In genomic region chr7:112790651-112790973, GRCh38 we compare ENCODE assay signal across 8 cellular contexts. TPM values are rescaled to one million over a fixed set of nuclear protein-coding genes. Genes with fewer than 3 reads are reported as not detected.
DNase-seq lines count a peak whose midpoint lies in the region; ATAC-seq and TF ChIP-seq lines count a peak whose summit lies in the region.

No MANE protein-coding gene starts in this region.

- H3K36me3 ChIP-seq in iPS-18a (ENCODE audit: control insufficient read depth, low read depth, low read length) = no peaks in the 10 kb centered on the region

- H3K4me3 Mint-ChIP-seq in CD4-positive, alpha-beta T cell = peak overlapping the region; percentile 92
- H3K4me3 Mint-ChIP-seq in activated T-helper 1 cell treated with anti-CD3 and anti-CD28 coated beads, Interleukin-12 subunit alpha, Interleukin-12 subunit beta, Interleukin-2, Interleukin-4 antibody, amounts not matched to agents 30 ng/mL and 10 ng/mL and 1 ng/mL, durations not matched to agents 14 hours and 24 hours and 36 hours = peak overlapping the region; percentile 96

- peak overlapping the region; percentile 91 for H3K9ac ChIP-seq in iPS-18a (ENCODE audit: low read length)

- peaks cover 31% of the 10 kb centered on the region for H3K36me3 Mint-ChIP-seq in CD4-positive, alpha-beta T cell (ENCODE audit: low read depth)
- peaks cover 12% of the 10 kb centered on the region for H3K36me3 Mint-ChIP-seq in activated T-helper 1 cell treated with anti-CD3 and anti-CD28 coated beads, Interleukin-12 subunit alpha, Interleukin-12 subunit beta, Interleukin-2, Interleukin-4 antibody, amounts not matched to agents 30 ng/mL and 10 ng/mL and 1 ng/mL, durations not matched to agents 14 hours and 24 hours and 36 hours (ENCODE audit: low read depth)

- H3K4me1 Mint-ChIP-seq in CD4-positive, alpha-beta T cell (ENCODE audit: low read depth) = peaks cover 43% of the 10 kb centered on the region
- peaks cover 42% of the 10 kb centered on the region for H3K4me1 Mint-ChIP-seq in activated T-helper 1 cell treated with anti-CD3 and anti-CD28 coated beads, Interleukin-12 subunit alpha, Interleukin-12 subunit beta, Interleukin-2, Interleukin-4 antibody, amounts not matched to agents 30 ng/mL and 10 ng/mL and 1 ng/mL, durations not matched to agents 14 hours and 24 hours and 36 hours (ENCODE audit: low read depth)

- CTCF ChIA-PET in CD4-positive, alpha-beta T cell (lab: Charles Lee) = no interaction called here

- intact Hi-C loops in CD4-positive, alpha-beta T cell (cut with DNase I, micrococcal nuclease) = loop anchor here (2.0 to 10.0 kb wide), 3 partner anchors 148 to 343 kb away; partner anchors contain the start of gene IFRD1 (in 1 of the 2)
- intact Hi-C loops in activated T-helper 1 cell treated with anti-CD3 and anti-CD28 coated beads, Interleukin-12 subunit alpha, Interleukin-12 subunit beta, Interleukin-2, Interleukin-4 antibody, amounts not matched to agents 30 ng/mL and 10 ng/mL and 1 ng/mL, durations not matched to agents 14 hours and 24 hours and 36 hours (cut with micrococcal nuclease) = loop anchor here (1.0 to 10.0 kb wide), 6 partner anchors 77 to 583 kb away; partner anchors contain the start of genes DOCK4, IFRD1 and ZNF277

- peak overlapping the region; percentile 15 for H3K27ac ChIP-seq in CD4-positive, alpha-beta T cell (ENCODE audit: low read depth, low read length)
- H3K27ac ChIP-seq in iPS-18a (ENCODE audit: low read length) (no peak overlapping the region), substantia nigra (ENCODE audit: low read depth, low read length, poor library complexity, severe bottlenecking) (peak overlapping the region; percentile 66)

- no peak for DNase-seq in CD4-positive, alpha-beta T cell
- no peak for DNase-seq in activated T-helper 1 cell treated with anti-CD3 and anti-CD28 coated beads, Interleukin-12 subunit alpha, Interleukin-12 subunit beta, Interleukin-2, Interleukin-4 antibody, amounts not matched to agents 30 ng/mL and 10 ng/mL and 1 ng/mL, durations not matched to agents 14 hours and 24 hours and 36 hours (ENCODE audit: low spot score)
- DNase-seq in substantia nigra (lab: John Stamatoyannopoulos, UW) = no peak
- DNase-seq in NCI-H187 (lab: John Stamatoyannopoulos, UW) = no peak
- no peak for DNase-seq in NCI-H1105 (lab: John Stamatoyannopoulos, UW)

- no peaks in the 10 kb centered on the region for H3K4me1 ChIP-seq in iPS-18a (ENCODE audit: control insufficient read depth, low read depth, low read length)

- POLR2A ChIA-PET in CD4-positive, alpha-beta T cell (lab: Charles Lee) = interaction anchor here (1.7 to 2.5 kb wide), 2 partner anchors 9 to 149 kb away, joined by 6 to 11 read pairs; a partner anchor contains a TSS

- no peaks in the 10 kb centered on the region for H3K27me3 ChIP-seq in CD4-positive, alpha-beta T cell (ENCODE audit: control insufficient read depth, insufficient read depth, low read length)
- H3K27me3 ChIP-seq in iPS-18a (ENCODE audit: control insufficient read depth, insufficient read depth, low read length) = no peaks in the 10 kb centered on the region

- no peaks in the 10 kb centered on the region for H3K9me3 ChIP-seq in CD4-positive, alpha-beta T cell (ENCODE audit: control insufficient read depth, low read length)
- no peaks in the 10 kb centered on the region for H3K9me3 ChIP-seq in iPS-18a (ENCODE audit: control insufficient read depth, low read depth, low read length)

- no peak for TF ChIP-seq CTCF in CD4-positive, alpha-beta T cell (IDR thresholded peaks at IDR 0.05)

- no peaks in the 10 kb centered on the region for H3K27me3 Mint-ChIP-seq in CD4-positive, alpha-beta T cell
- H3K27me3 Mint-ChIP-seq in activated T-helper 1 cell treated with anti-CD3 and anti-CD28 coated beads, Interleukin-12 subunit alpha, Interleukin-12 subunit beta, Interleukin-2, Interleukin-4 antibody, amounts not matched to agents 30 ng/mL and 10 ng/mL and 1 ng/mL, durations not matched to agents 14 hours and 24 hours and 36 hours (ENCODE audit: insufficient read depth) = no peaks in the 10 kb centered on the region

- H3K4me3 ChIP-seq in iPS-18a (ENCODE audit: low read length) = peak overlapping the region; percentile 95

- peak overlapping the region; percentile 77 for H3K27ac Mint-ChIP-seq in CD4-positive, alpha-beta T cell
- no peak overlapping the region for H3K27ac Mint-ChIP-seq in activated T-helper 1 cell treated with anti-CD3 and anti-CD28 coated beads, Interleukin-12 subunit alpha, Interleukin-12 subunit beta, Interleukin-2, Interleukin-4 antibody, amounts not matched to agents 30 ng/mL and 10 ng/mL and 1 ng/mL, durations not matched to agents 14 hours and 24 hours and 36 hours

- ATAC-seq in CD4-positive, alpha-beta T cell (ENCODE audit: poor library complexity) = peak; percentile 11
- ATAC-seq in GM19397 (IDR thresholded peaks at IDR 0.05; ENCODE audit: unreplicated experiment) (peak; percentile 54), HG03432 (IDR thresholded peaks at IDR 0.05; ENCODE audit: unreplicated experiment) (peak; percentile 67)

- H3K9me3 Mint-ChIP-seq in CD4-positive, alpha-beta T cell = no peaks in the 10 kb centered on the region
- H3K9me3 Mint-ChIP-seq in activated T-helper 1 cell treated with anti-CD3 and anti-CD28 coated beads, Interleukin-12 subunit alpha, Interleukin-12 subunit beta, Interleukin-2, Interleukin-4 antibody, amounts not matched to agents 30 ng/mL and 10 ng/mL and 1 ng/mL, durations not matched to agents 14 hours and 24 hours and 36 hours = no peaks in the 10 kb centered on the region

RNA-seq across cellular contexts. Expression of gene TMEM168, which starts 0.4 kb away (rescaled TPM):
- total RNA-seq in CD4-positive, alpha-beta T cell = 10 to 100 TPM; 11.5 to 11.9 TPM
- 18.1 and 18.2 TPM in 2 replicates for total RNA-seq in activated T-helper 1 cell treated with anti-CD3 and anti-CD28 coated beads, Interleukin-12 subunit alpha, Interleukin-12 subunit beta, Interleukin-2, Interleukin-4 antibody, amounts not matched to agents 30 ng/mL and 10 ng/mL and 1 ng/mL, durations not matched to agents 14 hours and 24 hours and 36 hours

Comparison
In these comparisons a context has a peak if more than half of its experiments do, and no peak if none do; other contexts are left out.
1. ATAC-seq: peak in every context shown above with its lines; median percentile 67 in HG03432; 54 in GM19397; 11 in CD4-positive, alpha-beta T cell.